1 cellular context compared by ENCODE assay signal in the genomic region with DNA sequence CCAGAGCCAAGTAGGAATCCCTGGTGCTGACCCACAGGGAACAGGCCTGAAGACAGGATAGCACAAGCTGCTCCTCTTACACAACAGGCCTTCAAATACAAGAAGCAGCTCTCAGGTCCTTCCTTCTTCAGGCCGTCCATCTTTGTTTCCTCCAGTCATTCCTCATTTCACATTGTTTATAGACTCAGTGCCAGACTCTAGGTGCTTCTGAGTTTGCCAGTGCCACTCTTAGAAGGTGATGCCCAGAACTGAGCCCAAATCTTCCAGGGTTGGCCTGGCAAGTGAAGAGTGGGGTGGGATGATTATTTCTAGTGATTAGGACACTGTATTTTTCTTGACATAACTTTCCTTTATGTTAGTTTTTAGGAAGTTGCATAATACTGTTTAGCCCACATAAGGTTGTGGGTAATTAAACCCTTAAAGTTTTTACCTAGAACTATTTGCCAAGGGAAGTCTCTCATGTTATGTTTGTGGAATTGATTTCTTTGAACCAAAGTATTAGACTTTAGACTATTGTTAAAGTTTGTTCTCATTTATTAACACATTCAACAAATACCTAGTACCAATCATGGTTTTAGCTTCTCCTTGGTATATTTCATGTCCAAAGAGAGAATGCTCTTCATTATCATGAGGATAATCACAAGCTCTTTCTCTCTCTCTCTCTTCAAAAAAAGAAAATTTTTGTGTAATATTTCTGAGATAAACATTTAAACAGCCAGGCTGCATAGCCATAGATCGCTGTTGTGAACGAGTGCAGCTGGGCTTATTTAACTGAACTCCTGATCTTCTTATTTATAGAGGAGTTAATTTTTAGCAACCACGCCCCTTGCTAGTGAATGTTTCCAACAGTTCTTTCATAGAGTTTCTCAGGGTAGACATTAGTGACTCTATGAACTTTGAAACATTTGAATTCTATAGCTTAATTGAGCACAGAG.
TF ChIP-seq lines count a peak whose summit lies in the region.

No MANE protein-coding gene starts in this region.

TF ChIP-seq in HepG2, 621 proteins besides CTCF, POLR2A, EP300 and RAD21 (continued from another document and continues in another):
- TF ChIP-seq, protein P1, sequence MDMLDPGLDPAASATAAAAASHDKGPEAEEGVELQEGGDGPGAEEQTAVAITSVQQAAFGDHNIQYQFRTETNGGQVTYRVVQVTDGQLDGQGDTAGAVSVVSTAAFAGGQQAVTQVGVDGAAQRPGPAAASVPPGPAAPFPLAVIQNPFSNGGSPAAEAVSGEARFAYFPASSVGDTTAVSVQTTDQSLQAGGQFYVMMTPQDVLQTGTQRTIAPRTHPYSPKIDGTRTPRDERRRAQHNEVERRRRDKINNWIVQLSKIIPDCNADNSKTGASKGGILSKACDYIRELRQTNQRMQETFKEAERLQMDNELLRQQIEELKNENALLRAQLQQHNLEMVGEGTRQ (IDR thresholded peaks at IDR 0.05; ENCODE audit: low read depth, low read length): no peak
- TF ChIP-seq, protein P1 (CRISPR knock-in tag; IDR thresholded peaks at IDR 0.05; ENCODE audit: borderline replicate concordance): no peak
- TF ChIP-seq TOPORS (CRISPR knock-in tag; IDR thresholded peaks at IDR 0.05) (no peak), ZC3H13 (CRISPR knock-in tag; IDR thresholded peaks at IDR 0.05) (no peak), ZNF567 (CRISPR knock-in tag; IDR thresholded peaks at IDR 0.05; ENCODE audit: borderline replicate concordance) (no peak), SP5 (CRISPR knock-in tag; IDR thresholded peaks at IDR 0.05; ENCODE audit: borderline replicate concordance, low read depth) (peak; percentile 86), NCOA2 (CRISPR knock-in tag; IDR thresholded peaks at IDR 0.05) (peak; percentile 91), SPEN (CRISPR knock-in tag; IDR thresholded peaks at IDR 0.05; ENCODE audit: low read depth) (no peak), NFYC (CRISPR knock-in tag; IDR thresholded peaks at IDR 0.05) (no peak), BHLHE40 (IDR thresholded peaks at IDR 0.05; ENCODE audit: low read length) (no peak), ZNF367 (CRISPR knock-in tag; IDR thresholded peaks at IDR 0.05; ENCODE audit: borderline replicate concordance) (no peak), ZNF556 (CRISPR knock-in tag; IDR thresholded peaks at IDR 0.05; ENCODE audit: borderline replicate concordance) (no peak), STAT5B (CRISPR knock-in tag; IDR thresholded peaks at IDR 0.05) (no peak), PRMT3 (CRISPR knock-in tag; IDR thresholded peaks at IDR 0.05; ENCODE audit: borderline replicate concordance, low read depth) (no peak), NBN (conservative IDR thresholded peaks at IDR 0.05) (no peak), ZNF672 (CRISPR knock-in tag; IDR thresholded peaks at IDR 0.05) (no peak)
- TF ChIP-seq, protein P2, sequence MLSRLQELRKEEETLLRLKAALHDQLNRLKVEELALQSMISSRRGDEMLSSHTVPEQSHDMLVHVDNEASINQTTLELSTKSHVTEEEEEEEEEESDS (CRISPR knock-in tag; IDR thresholded peaks at IDR 0.05; ENCODE audit: borderline replicate concordance): no peak
- TF ChIP-seq, protein P3, sequence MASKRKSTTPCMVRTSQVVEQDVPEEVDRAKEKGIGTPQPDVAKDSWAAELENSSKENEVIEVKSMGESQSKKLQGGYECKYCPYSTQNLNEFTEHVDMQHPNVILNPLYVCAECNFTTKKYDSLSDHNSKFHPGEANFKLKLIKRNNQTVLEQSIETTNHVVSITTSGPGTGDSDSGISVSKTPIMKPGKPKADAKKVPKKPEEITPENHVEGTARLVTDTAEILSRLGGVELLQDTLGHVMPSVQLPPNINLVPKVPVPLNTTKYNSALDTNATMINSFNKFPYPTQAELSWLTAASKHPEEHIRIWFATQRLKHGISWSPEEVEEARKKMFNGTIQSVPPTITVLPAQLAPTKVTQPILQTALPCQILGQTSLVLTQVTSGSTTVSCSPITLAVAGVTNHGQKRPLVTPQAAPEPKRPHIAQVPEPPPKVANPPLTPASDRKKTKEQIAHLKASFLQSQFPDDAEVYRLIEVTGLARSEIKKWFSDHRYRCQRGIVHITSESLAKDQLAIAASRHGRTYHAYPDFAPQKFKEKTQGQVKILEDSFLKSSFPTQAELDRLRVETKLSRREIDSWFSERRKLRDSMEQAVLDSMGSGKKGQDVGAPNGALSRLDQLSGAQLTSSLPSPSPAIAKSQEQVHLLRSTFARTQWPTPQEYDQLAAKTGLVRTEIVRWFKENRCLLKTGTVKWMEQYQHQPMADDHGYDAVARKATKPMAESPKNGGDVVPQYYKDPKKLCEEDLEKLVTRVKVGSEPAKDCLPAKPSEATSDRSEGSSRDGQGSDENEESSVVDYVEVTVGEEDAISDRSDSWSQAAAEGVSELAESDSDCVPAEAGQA (IDR thresholded peaks at IDR 0.05; ENCODE audit: low read depth): no peak
- TF ChIP-seq, protein P3 (CRISPR knock-in tag; IDR thresholded peaks at IDR 0.05; ENCODE audit: borderline replicate concordance): peak; percentile 84; the same call in 1 of the 2 replicates
- TF ChIP-seq, protein P4, sequence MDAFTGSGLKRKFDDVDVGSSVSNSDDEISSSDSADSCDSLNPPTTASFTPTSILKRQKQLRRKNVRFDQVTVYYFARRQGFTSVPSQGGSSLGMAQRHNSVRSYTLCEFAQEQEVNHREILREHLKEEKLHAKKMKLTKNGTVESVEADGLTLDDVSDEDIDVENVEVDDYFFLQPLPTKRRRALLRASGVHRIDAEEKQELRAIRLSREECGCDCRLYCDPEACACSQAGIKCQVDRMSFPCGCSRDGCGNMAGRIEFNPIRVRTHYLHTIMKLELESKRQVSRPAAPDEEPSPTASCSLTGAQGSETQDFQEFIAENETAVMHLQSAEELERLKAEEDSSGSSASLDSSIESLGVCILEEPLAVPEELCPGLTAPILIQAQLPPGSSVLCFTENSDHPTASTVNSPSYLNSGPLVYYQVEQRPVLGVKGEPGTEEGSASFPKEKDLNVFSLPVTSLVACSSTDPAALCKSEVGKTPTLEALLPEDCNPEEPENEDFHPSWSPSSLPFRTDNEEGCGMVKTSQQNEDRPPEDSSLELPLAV (CRISPR knock-in tag; conservative IDR thresholded peaks at IDR 0.05; ENCODE audit: low read depth): no peak
- TF ChIP-seq, protein P5, sequence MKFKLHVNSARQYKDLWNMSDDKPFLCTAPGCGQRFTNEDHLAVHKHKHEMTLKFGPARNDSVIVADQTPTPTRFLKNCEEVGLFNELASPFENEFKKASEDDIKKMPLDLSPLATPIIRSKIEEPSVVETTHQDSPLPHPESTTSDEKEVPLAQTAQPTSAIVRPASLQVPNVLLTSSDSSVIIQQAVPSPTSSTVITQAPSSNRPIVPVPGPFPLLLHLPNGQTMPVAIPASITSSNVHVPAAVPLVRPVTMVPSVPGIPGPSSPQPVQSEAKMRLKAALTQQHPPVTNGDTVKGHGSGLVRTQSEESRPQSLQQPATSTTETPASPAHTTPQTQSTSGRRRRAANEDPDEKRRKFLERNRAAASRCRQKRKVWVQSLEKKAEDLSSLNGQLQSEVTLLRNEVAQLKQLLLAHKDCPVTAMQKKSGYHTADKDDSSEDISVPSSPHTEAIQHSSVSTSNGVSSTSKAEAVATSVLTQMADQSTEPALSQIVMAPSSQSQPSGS (CRISPR knock-in tag; IDR thresholded peaks at IDR 0.05): peak; percentile 40
- TF ChIP-seq, protein P6, sequence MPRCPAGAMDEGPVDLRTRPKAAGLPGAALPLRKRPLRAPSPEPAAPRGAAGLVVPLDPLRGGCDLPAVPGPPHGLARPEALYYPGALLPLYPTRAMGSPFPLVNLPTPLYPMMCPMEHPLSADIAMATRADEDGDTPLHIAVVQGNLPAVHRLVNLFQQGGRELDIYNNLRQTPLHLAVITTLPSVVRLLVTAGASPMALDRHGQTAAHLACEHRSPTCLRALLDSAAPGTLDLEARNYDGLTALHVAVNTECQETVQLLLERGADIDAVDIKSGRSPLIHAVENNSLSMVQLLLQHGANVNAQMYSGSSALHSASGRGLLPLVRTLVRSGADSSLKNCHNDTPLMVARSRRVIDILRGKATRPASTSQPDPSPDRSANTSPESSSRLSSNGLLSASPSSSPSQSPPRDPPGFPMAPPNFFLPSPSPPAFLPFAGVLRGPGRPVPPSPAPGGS (CRISPR knock-in tag; IDR thresholded peaks at IDR 0.05): no peak
- TF ChIP-seq, protein P7, sequence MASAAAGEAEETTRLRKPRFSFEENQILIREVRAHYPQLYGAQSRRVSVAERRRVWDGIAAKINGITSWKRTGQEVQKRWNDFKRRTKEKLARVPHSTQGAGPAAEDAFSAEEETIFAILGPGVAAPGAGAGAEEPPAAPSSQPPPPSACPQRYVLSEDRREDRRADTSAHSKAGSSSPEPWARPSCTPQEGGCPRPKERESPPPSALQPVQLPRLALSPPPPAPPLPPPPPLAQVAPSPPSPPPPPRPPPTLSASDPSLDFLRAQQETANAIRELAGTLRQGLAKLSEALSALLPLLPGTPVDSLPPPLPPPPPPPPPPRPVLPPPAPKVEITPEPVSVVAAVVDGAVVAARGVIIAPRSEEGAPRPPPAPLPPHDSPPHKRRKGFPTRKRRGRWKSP (CRISPR knock-in tag; IDR thresholded peaks at IDR 0.05): 0 out of 2 replicates have a peak, but pooled peaks have one; percentile 16
- TF ChIP-seq, protein P8, sequence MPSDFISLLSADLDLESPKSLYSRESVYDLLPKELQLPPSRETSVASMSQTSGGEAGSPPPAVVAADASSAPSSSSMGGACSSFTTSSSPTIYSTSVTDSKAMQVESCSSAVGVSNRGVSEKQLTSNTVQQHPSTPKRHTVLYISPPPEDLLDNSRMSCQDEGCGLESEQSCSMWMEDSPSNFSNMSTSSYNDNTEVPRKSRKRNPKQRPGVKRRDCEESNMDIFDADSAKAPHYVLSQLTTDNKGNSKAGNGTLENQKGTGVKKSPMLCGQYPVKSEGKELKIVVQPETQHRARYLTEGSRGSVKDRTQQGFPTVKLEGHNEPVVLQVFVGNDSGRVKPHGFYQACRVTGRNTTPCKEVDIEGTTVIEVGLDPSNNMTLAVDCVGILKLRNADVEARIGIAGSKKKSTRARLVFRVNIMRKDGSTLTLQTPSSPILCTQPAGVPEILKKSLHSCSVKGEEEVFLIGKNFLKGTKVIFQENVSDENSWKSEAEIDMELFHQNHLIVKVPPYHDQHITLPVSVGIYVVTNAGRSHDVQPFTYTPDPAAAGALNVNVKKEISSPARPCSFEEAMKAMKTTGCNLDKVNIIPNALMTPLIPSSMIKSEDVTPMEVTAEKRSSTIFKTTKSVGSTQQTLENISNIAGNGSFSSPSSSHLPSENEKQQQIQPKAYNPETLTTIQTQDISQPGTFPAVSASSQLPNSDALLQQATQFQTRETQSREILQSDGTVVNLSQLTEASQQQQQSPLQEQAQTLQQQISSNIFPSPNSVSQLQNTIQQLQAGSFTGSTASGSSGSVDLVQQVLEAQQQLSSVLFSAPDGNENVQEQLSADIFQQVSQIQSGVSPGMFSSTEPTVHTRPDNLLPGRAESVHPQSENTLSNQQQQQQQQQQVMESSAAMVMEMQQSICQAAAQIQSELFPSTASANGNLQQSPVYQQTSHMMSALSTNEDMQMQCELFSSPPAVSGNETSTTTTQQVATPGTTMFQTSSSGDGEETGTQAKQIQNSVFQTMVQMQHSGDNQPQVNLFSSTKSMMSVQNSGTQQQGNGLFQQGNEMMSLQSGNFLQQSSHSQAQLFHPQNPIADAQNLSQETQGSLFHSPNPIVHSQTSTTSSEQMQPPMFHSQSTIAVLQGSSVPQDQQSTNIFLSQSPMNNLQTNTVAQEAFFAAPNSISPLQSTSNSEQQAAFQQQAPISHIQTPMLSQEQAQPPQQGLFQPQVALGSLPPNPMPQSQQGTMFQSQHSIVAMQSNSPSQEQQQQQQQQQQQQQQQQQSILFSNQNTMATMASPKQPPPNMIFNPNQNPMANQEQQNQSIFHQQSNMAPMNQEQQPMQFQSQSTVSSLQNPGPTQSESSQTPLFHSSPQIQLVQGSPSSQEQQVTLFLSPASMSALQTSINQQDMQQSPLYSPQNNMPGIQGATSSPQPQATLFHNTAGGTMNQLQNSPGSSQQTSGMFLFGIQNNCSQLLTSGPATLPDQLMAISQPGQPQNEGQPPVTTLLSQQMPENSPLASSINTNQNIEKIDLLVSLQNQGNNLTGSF (CRISPR knock-in tag; IDR thresholded peaks at IDR 0.05): no peak
- TF ChIP-seq, protein P9, sequence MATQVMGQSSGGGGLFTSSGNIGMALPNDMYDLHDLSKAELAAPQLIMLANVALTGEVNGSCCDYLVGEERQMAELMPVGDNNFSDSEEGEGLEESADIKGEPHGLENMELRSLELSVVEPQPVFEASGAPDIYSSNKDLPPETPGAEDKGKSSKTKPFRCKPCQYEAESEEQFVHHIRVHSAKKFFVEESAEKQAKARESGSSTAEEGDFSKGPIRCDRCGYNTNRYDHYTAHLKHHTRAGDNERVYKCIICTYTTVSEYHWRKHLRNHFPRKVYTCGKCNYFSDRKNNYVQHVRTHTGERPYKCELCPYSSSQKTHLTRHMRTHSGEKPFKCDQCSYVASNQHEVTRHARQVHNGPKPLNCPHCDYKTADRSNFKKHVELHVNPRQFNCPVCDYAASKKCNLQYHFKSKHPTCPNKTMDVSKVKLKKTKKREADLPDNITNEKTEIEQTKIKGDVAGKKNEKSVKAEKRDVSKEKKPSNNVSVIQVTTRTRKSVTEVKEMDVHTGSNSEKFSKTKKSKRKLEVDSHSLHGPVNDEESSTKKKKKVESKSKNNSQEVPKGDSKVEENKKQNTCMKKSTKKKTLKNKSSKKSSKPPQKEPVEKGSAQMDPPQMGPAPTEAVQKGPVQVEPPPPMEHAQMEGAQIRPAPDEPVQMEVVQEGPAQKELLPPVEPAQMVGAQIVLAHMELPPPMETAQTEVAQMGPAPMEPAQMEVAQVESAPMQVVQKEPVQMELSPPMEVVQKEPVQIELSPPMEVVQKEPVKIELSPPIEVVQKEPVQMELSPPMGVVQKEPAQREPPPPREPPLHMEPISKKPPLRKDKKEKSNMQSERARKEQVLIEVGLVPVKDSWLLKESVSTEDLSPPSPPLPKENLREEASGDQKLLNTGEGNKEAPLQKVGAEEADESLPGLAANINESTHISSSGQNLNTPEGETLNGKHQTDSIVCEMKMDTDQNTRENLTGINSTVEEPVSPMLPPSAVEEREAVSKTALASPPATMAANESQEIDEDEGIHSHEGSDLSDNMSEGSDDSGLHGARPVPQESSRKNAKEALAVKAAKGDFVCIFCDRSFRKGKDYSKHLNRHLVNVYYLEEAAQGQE (IDR thresholded peaks at IDR 0.05; ENCODE audit: borderline replicate concordance in 1 of 2, low read depth in 1 of 2, low read length in 2 of 2): 0 out of 4 replicates have a peak, but pooled peaks of 1 of the 2 experiments have one; percentile 17
